ENCODE assay signal across 10 cellular contexts in the genomic region with DNA sequence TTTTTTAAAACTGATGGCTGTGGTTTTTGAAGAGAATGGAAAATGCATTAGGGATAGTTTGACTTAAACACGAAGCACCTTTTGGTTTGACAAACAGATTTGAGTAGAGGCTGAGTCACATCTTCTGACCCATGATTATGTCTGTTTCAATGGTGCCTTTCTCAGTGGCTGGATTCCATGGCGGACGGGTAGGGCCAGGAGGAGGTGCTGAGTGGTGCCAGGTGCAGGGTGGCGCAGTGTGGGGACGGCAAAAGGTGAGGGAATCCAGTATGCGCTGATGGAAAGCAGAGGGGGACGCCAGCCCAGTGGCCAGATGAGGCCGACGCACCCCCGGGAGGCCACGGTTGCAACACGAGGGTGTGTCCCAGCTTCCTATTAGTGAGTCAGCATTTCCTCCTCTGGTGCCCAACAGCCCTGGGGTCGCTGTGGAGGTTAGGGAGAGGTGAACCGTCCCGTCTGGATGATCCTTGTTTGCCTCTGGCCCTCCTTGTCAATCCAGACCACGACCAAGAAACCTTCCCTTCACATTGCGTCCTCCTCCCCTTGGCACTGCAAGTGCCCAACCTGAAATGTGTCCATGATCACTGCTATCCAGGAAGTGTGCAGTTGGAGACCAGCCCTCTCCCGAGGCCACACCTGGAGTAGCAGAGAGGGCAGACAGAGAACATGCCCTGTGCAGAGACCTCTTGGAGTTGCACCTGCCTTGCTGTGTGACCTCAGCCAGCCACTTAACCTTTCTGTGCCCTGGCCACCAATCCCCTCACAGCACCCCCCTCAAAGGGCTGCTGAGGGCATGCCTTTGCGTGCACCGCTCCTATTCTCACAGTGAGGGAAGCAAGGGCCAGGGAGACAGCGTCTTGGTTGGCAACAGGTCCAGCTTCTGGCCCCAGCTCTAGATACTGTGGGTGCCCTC. TPM values are rescaled to one million over a fixed set of nuclear protein-coding genes. Genes with fewer than 3 reads are reported as not detected.
A peak's percentile ranks its signal among the peaks of the same experiment; 100 is the strongest.
DNase-seq lines count a peak whose midpoint lies in the region; ATAC-seq and TF ChIP-seq lines count a peak whose summit lies in the region.
"Had no signal": no experiment of that assay in that cellular context is flagged by ENCODE, and none has a peak within 500 bp of the region (broad histone marks: within the 10 kb centered on the region; RNA-seq: fewer than 3 reads in every experiment).

No MANE protein-coding gene starts in this region.

- in situ Hi-C loops in GM13976 (cut with MboI; ENCODE audit: low sequenced_read_pairs, unreplicated experiment) = loop anchor here (25.0 kb wide), 1 partner anchor 473 kb away; no protein-coding TSS in a partner anchor

- no peaks in the 10 kb centered on the region for H3K9me3 ChIP-seq in tibial nerve

- H3K4me1 ChIP-seq in foreskin keratinocyte = peaks cover 22% of the 10 kb centered on the region
- H3K4me1 ChIP-seq in tibial nerve = peaks cover 0 to 12% (median 5%) of the 10 kb centered on the region in 4 donors

- TF ChIP-seq POLR2A in tibial nerve (IDR thresholded peaks at IDR 0.05) = no peak

- TF ChIP-seq CTCF in foreskin keratinocyte (conservative IDR thresholded peaks at IDR 0.05) (peak; percentile 24), tibial nerve (IDR thresholded peaks at IDR 0.05) (no peak), GM13976 (IDR thresholded peaks at IDR 0.05; ENCODE audit: borderline replicate concordance, control extremely low read depth, extremely low read depth, insufficient read depth, missing control alignments) (no peak)

- TF ChIP-seq EP300 in tibial nerve (IDR thresholded peaks at IDR 0.05) = peak in 1 of 2 donors; percentile 59

- DNase-seq in NCI-H2196 (lab: John Stamatoyannopoulos, UW; ENCODE audit: unreplicated experiment) (peak; percentile 14), NCI-H2196 treated with DMSO at 0.1 percent for 48 hours (lab: John Stamatoyannopoulos, UW; ENCODE audit: unreplicated experiment) (no peak), SKM-1 treated with dmso at 0.1 percent for 144 hours (lab: John Stamatoyannopoulos, UW; ENCODE audit: unreplicated experiment) (peak; percentile 84), foreskin keratinocyte (peak; percentile 46 to 73), tibial nerve (ENCODE audit: low spot score in 2 of 2) (peak; percentile 38 to 70), GM13976 (ENCODE audit: low spot score) (no peak), NCI-H82 treated with DMSO at 0.1 percent for 48 hours (lab: John Stamatoyannopoulos, UW; ENCODE audit: unreplicated experiment) (no peak)
- DNase-seq: effector memory CD4-positive, alpha-beta T cell had no signal

- H3K36me3 ChIP-seq in tibial nerve = no peaks in the 10 kb centered on the region

- H3K4me3 ChIP-seq in tibial nerve = no peak overlapping the region

- 54 to 56% methylated on average over 18 to 21 of the region's 21 CpGs for WGBS in tibial nerve, 2 donors

- peak; percentile 74 for ATAC-seq in foreskin keratinocyte
- no peak for ATAC-seq in GM18520 (IDR thresholded peaks at IDR 0.05; ENCODE audit: unreplicated experiment)

- H3K27ac ChIP-seq in foreskin keratinocyte (peak overlapping the region; percentile 86), tibial nerve (no peak overlapping the region)
- H3K27ac ChIP-seq: C4-2B had no signal

- no peaks in the 10 kb centered on the region for H3K27me3 ChIP-seq in foreskin keratinocyte
- peaks cover 0 to 36% of the 10 kb centered on the region in 2 donors for H3K27me3 ChIP-seq in tibial nerve

RNA-seq across cellular contexts. Expression of a gene that starts 32.5 kb away (rescaled TPM):
- total RNA-seq in foreskin keratinocyte (92.5 and 97.3 TPM in 2 replicates), tibial nerve (100 to 1,000 TPM; 163 to 197 (median 178) TPM)
- 127 and 159 TPM in 2 replicates for polyA plus RNA-seq in foreskin keratinocyte

Comparison
In these comparisons a context has a peak if more than half of its experiments do, and no peak if none do; other contexts are left out.
1. DNase-seq: peak in NCI-H2196 (single experiment), SKM-1 treated with dmso at 0.1 percent for 144 hours (single experiment), foreskin keratinocyte (2 of 2) and tibial nerve (2 of 2); none in NCI-H2196 treated with DMSO at 0.1 percent for 48 hours (single experiment), GM13976 (single experiment) and NCI-H82 treated with DMSO at 0.1 percent for 48 hours (single experiment).